In genomic region chr12:110426300-110426910, GRCh38 we compare ENCODE assay signal across 17 cellular contexts. TPM values are rescaled to one million over a fixed set of nuclear protein-coding genes. Genes with fewer than 3 reads are reported as not detected.
A peak's percentile ranks its signal among the peaks of the same experiment; 100 is the strongest.
DNase-seq lines count a peak whose midpoint lies in the region; TF ChIP-seq lines count a peak whose summit lies in the region.
"Had no signal": no experiment of that assay in that cellular context is flagged by ENCODE, and none has a peak within 500 bp of the region (broad histone marks: within the 10 kb centered on the region; RNA-seq: fewer than 3 reads in every experiment).

No MANE protein-coding gene starts in this region.

- no peaks in the 10 kb centered on the region for H3K9me3 Mint-ChIP-seq in HFFc6
- no peaks in the 10 kb centered on the region for H3K9me3 Mint-ChIP-seq in endodermal cell
- H3K9me3 Mint-ChIP-seq: CD8-positive, alpha-beta memory T cell; GM23338 had no signal

- TF ChIP-seq POLR2A in adrenal gland (IDR thresholded peaks at IDR 0.05) = no peak

- no peak overlapping the region for H3K4me2 ChIP-seq in SK-N-SH
- H3K4me2 ChIP-seq: GM23338, KMS-11 had no signal

- H3K36me3 ChIP-seq in SK-N-SH (replicated peaks in 1 of 2; ENCODE audit: control insufficient read depth in 1 of 2, insufficient read depth in 2 of 2, low read length in 1 of 2) (no peaks in the 10 kb centered on the region), adrenal gland (replicated peaks in 1 of 2) (no peaks in the 10 kb centered on the region), endodermal cell (ENCODE audit: control insufficient read depth, insufficient read depth, low read length) (no peaks in the 10 kb centered on the region)
- H3K36me3 ChIP-seq: Peyer's patch had no signal

- H3K4me1 ChIP-seq in SK-N-SH (ENCODE audit: control insufficient read depth in 1 of 2, insufficient read depth in 2 of 2, low read depth in 1 of 2, low read length in 1 of 2) (no peaks in the 10 kb centered on the region; a peak in 1 of 4 replicates), adrenal gland (replicated peaks in 1 of 2) (no peaks in the 10 kb centered on the region), endodermal cell (ENCODE audit: control insufficient read depth, insufficient read depth, low read length) (no peaks in the 10 kb centered on the region)
- H3K4me1 ChIP-seq: Peyer's patch had no signal

- H3K27ac Mint-ChIP-seq in HFFc6 = no peak overlapping the region
- H3K27ac Mint-ChIP-seq in endodermal cell = no peak overlapping the region
- H3K27ac Mint-ChIP-seq: B cell; CD8-positive, alpha-beta memory T cell; GM23338; T-helper 17 cell had no signal

- H3F3A ChIP-seq in SK-N-SH (replicated peaks; ENCODE audit: insufficient read depth) = no peaks in the 10 kb centered on the region

- CTCF ChIA-PET in SK-N-SH (lab: Yijun Ruan, JAX) = interaction anchor here (1.1 to 2.0 kb wide), 3 partner anchors 23 to 327 kb away, joined by 3 to 9 read pairs (median 3); partner anchors contain the start of gene ARPC3

- intact Hi-C loops in adrenal gland (cut with DNase I) = loop anchor here in 1 of 2 donors (5.0 kb wide), 1 partner anchor 324 kb away; no protein-coding TSS in a partner anchor

- H4K20me1 ChIP-seq in SK-N-SH (ENCODE audit: insufficient read depth) = no peaks in the 10 kb centered on the region

- WGBS in SK-N-SH (ENCODE audit: low lambda C conversion rate) = 43% methylated on average over 8 of the region's 8 CpGs
- WGBS in adrenal gland, 4 donors = 62 to 71% (median 65%) methylated on average over 8 of the region's 8 CpGs
- 86 to 94% methylated on average over 3 to 6 of the region's 8 CpGs for WGBS in endodermal cell (ENCODE audit: insufficient coverage in 1 of 2, insufficient read length in 1 of 2), 2 experiments

- H3K4me3 ChIP-seq in SK-N-SH (ENCODE audit: low read depth in 2 of 2, low read length in 1 of 2) (no peak overlapping the region), adrenal gland (no peak overlapping the region), endodermal cell (ENCODE audit: low read length) (no peak overlapping the region)
- H3K4me3 ChIP-seq: GM23338, Peyer's patch had no signal

- peaks cover 8% of the 10 kb centered on the region for H3K27me3 Mint-ChIP-seq in HFFc6 (ENCODE audit: insufficient read depth)
- H3K27me3 Mint-ChIP-seq in endodermal cell (ENCODE audit: insufficient read depth) = no peaks in the 10 kb centered on the region

- TF ChIP-seq EP300 in SK-N-SH (IDR thresholded peaks at IDR 0.05; ENCODE audit: borderline replicate concordance in 1 of 2, low read depth in 1 of 2, low read length in 1 of 2) = peak in 1 of 2 experiments; percentile 46; a peak in 1 of 4 replicates

- H3K36me3 Mint-ChIP-seq in HFFc6 (ENCODE audit: low read depth) (no peaks in the 10 kb centered on the region), endodermal cell (ENCODE audit: low read depth) (no peaks in the 10 kb centered on the region)

- peaks cover 13% of the 10 kb centered on the region for H3K4me1 Mint-ChIP-seq in HFFc6 (ENCODE audit: low read depth)
- peaks cover 12% of the 10 kb centered on the region for H3K4me1 Mint-ChIP-seq in endodermal cell

- DNase-seq in EH (ENCODE audit: low read depth) = peak; percentile 42
- no peak for DNase-seq in HFFc6
- peak; percentile 54 for DNase-seq in SK-N-SH
- peak; percentile 69 for DNase-seq in fibroblast of peridontal ligament (ENCODE audit: extremely low read depth)
- no peak for DNase-seq in adrenal gland
- DNase-seq in C1 segment of cervical spinal cord (lab: John Stamatoyannopoulos, UW) = no peak
- DNase-seq in endodermal cell = no peak
- DNase-seq: ACHN; CD8-positive, alpha-beta memory T cell; NCI-H146; NCI-H345; Peyer's patch; Right ventricle myocardium superior; T-helper 17 cell had no signal

- H3K27me3 ChIP-seq in SK-N-SH (ENCODE audit: insufficient read depth) (no peaks in the 10 kb centered on the region), adrenal gland (no peaks in the 10 kb centered on the region), endodermal cell (ENCODE audit: control insufficient read depth, insufficient read depth, low read length, poor library complexity, severe bottlenecking) (no peaks in the 10 kb centered on the region)
- H3K27me3 ChIP-seq: Peyer's patch had no signal

- no peaks in the 10 kb centered on the region for H3K9me2 ChIP-seq in SK-N-SH

- no peak for TF ChIP-seq RAD21 in SK-N-SH (IDR thresholded peaks at IDR 0.05; ENCODE audit: low read length)

- no peak for TF ChIP-seq CTCF in HFFc6 (IDR thresholded peaks at IDR 0.05)
- TF ChIP-seq CTCF in SK-N-SH (IDR thresholded peaks at IDR 0.05) = no peak
- no peak for TF ChIP-seq CTCF in adrenal gland (IDR thresholded peaks at IDR 0.05)
- TF ChIP-seq CTCF in endodermal cell (conservative IDR thresholded peaks at IDR 0.05) = no peak

- H2AFZ ChIP-seq in SK-N-SH (ENCODE audit: low read depth) = no peak overlapping the region
- H2AFZ ChIP-seq: GM23338 had no signal

- H3K9ac ChIP-seq in SK-N-SH (no peak overlapping the region), endodermal cell (ENCODE audit: extremely low read depth, low read length, poor library complexity, severe bottlenecking) (no peak overlapping the region)
- H3K9ac ChIP-seq: KMS-11 had no signal

- H3K4me3 Mint-ChIP-seq in HFFc6 (peak overlapping the region; percentile 53; the same call in 1 of the 2 replicates), endodermal cell (no peak overlapping the region)
- H3K4me3 Mint-ChIP-seq: B cell; CD8-positive, alpha-beta memory T cell; GM23338; T-helper 17 cell had no signal

- no peaks in the 10 kb centered on the region for H3K79me2 ChIP-seq in SK-N-SH (ENCODE audit: insufficient read depth)

- POLR2A ChIA-PET in SK-N-SH (lab: Yijun Ruan, JAX) = no interaction called here

- H3K27ac ChIP-seq in SK-N-SH (ENCODE audit: low read depth in 2 of 2, low read length in 1 of 2) (peak overlapping the region in 1 of 2 experiments; percentile 24; a peak in 2 of 4 replicates), adrenal gland (no peak overlapping the region), endodermal cell (ENCODE audit: low read depth, low read length) (no peak overlapping the region)
- H3K27ac ChIP-seq: KMS-11, Peyer's patch had no signal

- H3K9me3 ChIP-seq in SK-N-SH = no peaks in the 10 kb centered on the region
- no peaks in the 10 kb centered on the region for H3K9me3 ChIP-seq in adrenal gland (replicated peaks in 1 of 3)
- H3K9me3 ChIP-seq in endodermal cell (ENCODE audit: control insufficient read depth, low read length) = no peaks in the 10 kb centered on the region
- H3K9me3 ChIP-seq: Peyer's patch had no signal

TF ChIP-seq in SK-N-SH, 30 proteins besides CTCF, POLR2A, EP300 and RAD21:
- TF ChIP-seq RCOR1 (IDR thresholded peaks at IDR 0.05; ENCODE audit: low read length) (0 out of 2 replicates have a peak, but pooled peaks have one; percentile 37), YY1 (IDR thresholded peaks at IDR 0.05; ENCODE audit: low read depth) (no peak)
TF ChIP-seq in SK-N-SH: peak in this region for 1.

RNA-seq across cellular contexts. Expression of gene ANAPC7, which starts 22.9 kb away (rescaled TPM):
- 10 to 100 TPM; 48.7 to 58.8 (median 57.3) TPM for total RNA-seq in HFFc6 (2021; fragmentation: NEBNext Ultra II Directional; extraction: Animal tissue kit (Norgen Biotek cat#: 25700))
- polyA plus RNA-seq in SK-N-SH (2012; rRNA removed) (58.9 and 72.0 TPM in 2 replicates), adrenal gland (10 to 100 TPM; 57.8 to 73.4 (median 63.8) TPM)
- polyA plus RNA-seq in SK-N-SH (2012; cell fraction: cytosol; rRNA removed) = 50.4 and 54.0 TPM in 2 replicates
- 128 and 180 TPM in 2 replicates for polyA plus RNA-seq in SK-N-SH (2012; cell fraction: nucleus; rRNA removed)
- total RNA-seq in adrenal gland (100 to 1,000 TPM in 1 of 8 donors, 10 to 100 TPM in 7; 27.4 to 114 (median 40.3) TPM), endodermal cell (100 to 1,000 TPM in 1 of 2 donors, 10 to 100 TPM in 1; 86.0 to 100 TPM)
- polyA plus RNA-seq in endodermal cell (2013, experiment 1 of 2) = 60.2 TPM
- 66.0 TPM for polyA plus RNA-seq in endodermal cell (2013, experiment 2 of 2)

RNA-seq across cellular contexts. Expression of gene ARPC3, which starts 23.7 kb away (rescaled TPM):
- 100 to 1,000 TPM; 301 to 338 (median 317) TPM for total RNA-seq in HFFc6 (2021; fragmentation: NEBNext Ultra II Directional; extraction: Animal tissue kit (Norgen Biotek cat#: 25700))
- polyA plus RNA-seq in SK-N-SH (2012; rRNA removed) (50.5 and 74.7 TPM in 2 replicates), adrenal gland (100 to 1,000 TPM; 358 to 448 (median 362) TPM)
- 113 and 122 TPM in 2 replicates for polyA plus RNA-seq in SK-N-SH (2012; cell fraction: cytosol; rRNA removed)
- 22.2 and 30.2 TPM in 2 replicates for polyA plus RNA-seq in SK-N-SH (2012; cell fraction: nucleus; rRNA removed)
- total RNA-seq in adrenal gland (100 to 1,000 TPM; 177 to 581 (median 250) TPM), endodermal cell (100 to 1,000 TPM; 218 to 227 TPM)
- polyA plus RNA-seq in endodermal cell (2013, experiment 1 of 2) = 289 TPM
- 289 TPM for polyA plus RNA-seq in endodermal cell (2013, experiment 2 of 2)

RNA-seq across cellular contexts. Expression of gene GPN3, which starts 41.7 kb away (rescaled TPM):
- total RNA-seq in HFFc6 (2021; fragmentation: NEBNext Ultra II Directional; extraction: Animal tissue kit (Norgen Biotek cat#: 25700)) = 10 to 100 TPM; 22.9 to 30.4 (median 25.1) TPM
- 21.6 and 22.5 TPM in 2 replicates for polyA plus RNA-seq in SK-N-SH (2012; rRNA removed)
- 28.3 and 38.1 TPM in 2 replicates for polyA plus RNA-seq in SK-N-SH (2012; cell fraction: cytosol; rRNA removed)
- polyA plus RNA-seq in SK-N-SH (2012; cell fraction: nucleus; rRNA removed) = 5.9 and 8.5 TPM in 2 replicates
- total RNA-seq in adrenal gland = 10 to 100 TPM; 14.0 to 27.1 (median 21.6) TPM
- polyA plus RNA-seq in adrenal gland = 10 to 100 TPM in 2 of 3 donors, 1 to 10 TPM in 1; 9.6 to 30.0 (median 11.5) TPM
- total RNA-seq in endodermal cell = 10 to 100 TPM; 40.8 to 50.7 TPM
- 33.1 TPM for polyA plus RNA-seq in endodermal cell (2013, experiment 1 of 2)
- 33.4 TPM for polyA plus RNA-seq in endodermal cell (2013, experiment 2 of 2)

RNA-seq across cellular contexts. Expression of gene FAM216A, which starts 42.2 kb away (rescaled TPM):
- total RNA-seq in HFFc6 (2021; fragmentation: NEBNext Ultra II Directional; extraction: Animal tissue kit (Norgen Biotek cat#: 25700)) = 10 to 100 TPM; 16.4 to 25.2 (median 18.0) TPM
- polyA plus RNA-seq in SK-N-SH (2012; rRNA removed) = 29.8 and 33.1 TPM in 2 replicates
- 30.5 and 33.5 TPM in 2 replicates for polyA plus RNA-seq in SK-N-SH (2012; cell fraction: cytosol; rRNA removed)
- 23.8 and 34.0 TPM in 2 replicates for polyA plus RNA-seq in SK-N-SH (2012; cell fraction: nucleus; rRNA removed)
- 10 to 100 TPM in 3 of 8 donors, 1 to 10 TPM in 5; 5.0 to 15.1 (median 8.1) TPM for total RNA-seq in adrenal gland
- polyA plus RNA-seq in adrenal gland = 10 to 100 TPM in 2 of 3 donors, 1 to 10 TPM in 1; 6.2 to 20.0 (median 10.8) TPM
- total RNA-seq in endodermal cell = 1 to 10 TPM; 5.5 to 7.2 TPM
- 24.6 TPM for polyA plus RNA-seq in endodermal cell (2013, experiment 1 of 2)
- polyA plus RNA-seq in endodermal cell (2013, experiment 2 of 2) = 24.0 TPM

Comparison
In these comparisons a context has a peak if more than half of its experiments do, and no peak if none do; other contexts are left out.
1. DNase-seq: peak in EH (single experiment), SK-N-SH (single experiment) and fibroblast of peridontal ligament (single experiment); none in HFFc6 (single experiment), adrenal gland (0 of 7), C1 segment of cervical spinal cord (0 of 14) and endodermal cell (single experiment).